Comparison of ENCODE assay signal across 23 cellular contexts in genomic region chr20:53769041-53769440, GRCh38.
DNase-seq lines count a peak whose midpoint lies in the region; ATAC-seq and TF ChIP-seq lines count a peak whose summit lies in the region.
"Had no signal": no experiment of that assay in that cellular context is flagged by ENCODE, and none has a peak within 500 bp of the region (broad histone marks: within the 10 kb centered on the region; RNA-seq: fewer than 3 reads in every experiment).

No MANE protein-coding gene starts in this region.

- H3K9me3 ChIP-seq in AG04450 (ENCODE audit: control insufficient read depth, insufficient read depth, low read length): no peaks in the 10 kb centered on the region
- no peaks in the 10 kb centered on the region for H3K9me3 ChIP-seq in HUES48 (ENCODE audit: control insufficient read depth, insufficient read depth, low read length)
- H3K9me3 ChIP-seq in iPS-20b (ENCODE audit: insufficient read depth, low read depth, low read length): no peaks in the 10 kb centered on the region
- H3K9me3 ChIP-seq: thoracic aorta had no signal

- H3K4me1 Mint-ChIP-seq in activated T-helper 17 cell treated with anti-CD3 and anti-CD28 coated beads, Interleukin-2, amount 50 U/mL, for 72 hours: no peaks in the 10 kb centered on the region

- TF ChIP-seq CTCF in AG04450 (IDR thresholded peaks at IDR 0.05; ENCODE audit: low read depth, low read length): no peak

- H3K9ac ChIP-seq in HUES48 (ENCODE audit: low read depth, low read length): no peak overlapping the region
- peak overlapping the region; percentile 8; the same call in 1 of the 2 replicates for H3K9ac ChIP-seq in iPS-20b (ENCODE audit: low read depth, low read length)

- no peak for ATAC-seq in activated T-helper 17 cell treated with anti-CD3 and anti-CD28 coated beads, Interleukin-2, amount 50 U/mL, for 72 hours (replicated peaks)
- no peak for ATAC-seq in GM21526 (IDR thresholded peaks at IDR 0.05; ENCODE audit: low FRiP score, unreplicated experiment)
- ATAC-seq: natural killer cell treated with Interleukin-12 subunit alpha and Interleukin-12 subunit beta and Interleukin-15 and Interleukin-18, amount 100 ng/mL, for 72 hours had no signal

- H3K4me1 ChIP-seq in HUES48 (ENCODE audit: control insufficient read depth, insufficient read depth, low read length) (peaks cover 31% of the 10 kb centered on the region), iPS-20b (ENCODE audit: insufficient read depth, low read length) (peaks cover 24% of the 10 kb centered on the region; the same call in 1 of the 2 replicates)

- no peak overlapping the region for H3K4me3 ChIP-seq in AG04450 (ENCODE audit: low read depth, low read length)
- H3K4me3 ChIP-seq in HUES48 (ENCODE audit: low read depth, low read length): no peak overlapping the region
- H3K4me3 ChIP-seq in iPS-20b (ENCODE audit: low read length): no peak overlapping the region
- H3K4me3 ChIP-seq: thoracic aorta had no signal

- no peaks in the 10 kb centered on the region for H3K36me3 Mint-ChIP-seq in activated T-helper 17 cell treated with anti-CD3 and anti-CD28 coated beads, Interleukin-2, amount 50 U/mL, for 72 hours (ENCODE audit: low read depth)
- H3K36me3 Mint-ChIP-seq: activated naive CD4-positive, alpha-beta T cell treated with anti-CD3 and anti-CD28 coated beads, Interleukin-2, amount 10 ng/mL, durations not matched to agents 7 days and 5 days; CD4-positive, alpha-beta memory T cell; natural killer cell treated with Interleukin-12 subunit alpha and Interleukin-12 subunit beta and Interleukin-15 and Interleukin-18, amount 100 ng/mL, for 72 hours had no signal

- H3K36me3 ChIP-seq in HUES48 (ENCODE audit: control insufficient read depth, insufficient read depth, low read length) (no peaks in the 10 kb centered on the region), iPS-20b (ENCODE audit: insufficient read depth, low read depth, low read length) (no peaks in the 10 kb centered on the region)
- H3K36me3 ChIP-seq: thoracic aorta had no signal

- no peaks in the 10 kb centered on the region for H3K9me3 Mint-ChIP-seq in activated T-helper 17 cell treated with anti-CD3 and anti-CD28 coated beads, Interleukin-2, amount 50 U/mL, for 72 hours
- H3K9me3 Mint-ChIP-seq: activated CD4-positive, alpha-beta memory T cell treated with anti-CD3 and anti-CD28 coated beads, Interleukin-2, amount 10 ng/mL, durations not matched to agents 7 days and 5 days; activated naive CD4-positive, alpha-beta T cell treated with anti-CD3 and anti-CD28 coated beads, Interleukin-2, amount 10 ng/mL, durations not matched to agents 7 days and 5 days; CD4-positive, alpha-beta memory T cell; natural killer cell treated with Interleukin-12 subunit alpha and Interleukin-12 subunit beta and Interleukin-15 and Interleukin-18, amount 100 ng/mL, for 72 hours had no signal

- no peak for DNase-seq in AG04450 (ENCODE audit: low read depth, low spot score)
- DNase-seq in stimulated activated CD4-positive, alpha-beta T cell treated with anti-CD3 and anti-CD28 coated beads, Interleukin-1b, Interleukin-23, amount 100 ng/mL, for 48 hours: no peak
- no peak for DNase-seq in NCI-H2107 treated with DMSO at 0.1 percent for 48 hours (lab: John Stamatoyannopoulos, UW; ENCODE audit: unreplicated experiment)
- DNase-seq in SW 1271 (lab: John Stamatoyannopoulos, UW): no peak
- DNase-seq: activated CD4-positive, alpha-beta memory T cell treated with anti-CD3 and anti-CD28 coated beads, Interleukin-2, amount 10 ng/mL, durations not matched to agents 7 days and 5 days; activated naive CD4-positive, alpha-beta T cell treated with anti-CD3 and anti-CD28 coated beads, Interleukin-2, amount 10 ng/mL, durations not matched to agents 7 days and 5 days; aorta; CD4-positive, alpha-beta memory T cell; KG1; MV-4-11; NCI-H187; NCI-H226; NCI-H82; OCI-M1; stimulated activated CD4-positive, alpha-beta T cell treated with anti-CD3 and anti-CD28 coated beads, Interleukin-2, amount 100 ng/mL, for 24 hours; stimulated activated naive CD4-positive, alpha-beta T cell had no signal

- CTCF ChIA-PET in AG04450 (lab: Charles Lee): interaction anchor here (0.9 to 1.4 kb wide), 3 partner anchors 48 to 170 kb away, joined by 3 read pairs; no protein-coding TSS in a partner anchor

- no peaks in the 10 kb centered on the region for H3K27me3 Mint-ChIP-seq in activated T-helper 17 cell treated with anti-CD3 and anti-CD28 coated beads, Interleukin-2, amount 50 U/mL, for 72 hours
- H3K27me3 Mint-ChIP-seq: activated CD4-positive, alpha-beta memory T cell treated with anti-CD3 and anti-CD28 coated beads, Interleukin-2, amount 10 ng/mL, durations not matched to agents 7 days and 5 days; CD4-positive, alpha-beta memory T cell; natural killer cell treated with Interleukin-12 subunit alpha and Interleukin-12 subunit beta and Interleukin-15 and Interleukin-18, amount 100 ng/mL, for 72 hours had no signal

- no peak overlapping the region for H3K4me3 Mint-ChIP-seq in activated T-helper 17 cell treated with anti-CD3 and anti-CD28 coated beads, Interleukin-2, amount 50 U/mL, for 72 hours
- H3K4me3 Mint-ChIP-seq: activated CD4-positive, alpha-beta memory T cell treated with anti-CD3 and anti-CD28 coated beads, Interleukin-2, amount 10 ng/mL, durations not matched to agents 7 days and 5 days; activated naive CD4-positive, alpha-beta T cell treated with anti-CD3 and anti-CD28 coated beads, Interleukin-2, amount 10 ng/mL, durations not matched to agents 7 days and 5 days; CD4-positive, alpha-beta memory T cell; natural killer cell treated with Interleukin-12 subunit alpha and Interleukin-12 subunit beta and Interleukin-15 and Interleukin-18, amount 100 ng/mL, for 72 hours had no signal

- POLR2A ChIA-PET in AG04450 (lab: Yijun Ruan, JAX): interaction anchor here (0.7 kb wide), 2 partner anchors 34 to 35 kb away, joined by 3 read pairs; no protein-coding TSS in a partner anchor

- H3K27ac ChIP-seq in AG04450 (ENCODE audit: low read depth, low read length) (peak overlapping the region; percentile 21), HUES48 (ENCODE audit: low read depth, low read length) (peak overlapping the region; percentile 69), iPS-20b (ENCODE audit: low read length) (no peak overlapping the region)
- H3K27ac ChIP-seq: HL-60, thoracic aorta had no signal

- H3K27ac Mint-ChIP-seq in activated T-helper 17 cell treated with anti-CD3 and anti-CD28 coated beads, Interleukin-2, amount 50 U/mL, for 72 hours: peak overlapping the region; percentile 21
- H3K27ac Mint-ChIP-seq: activated CD4-positive, alpha-beta memory T cell treated with anti-CD3 and anti-CD28 coated beads, Interleukin-2, amount 10 ng/mL, durations not matched to agents 7 days and 5 days; activated naive CD4-positive, alpha-beta T cell treated with anti-CD3 and anti-CD28 coated beads, Interleukin-2, amount 10 ng/mL, durations not matched to agents 7 days and 5 days had no signal

- no peaks in the 10 kb centered on the region for H3K27me3 ChIP-seq in AG04450 (ENCODE audit: control insufficient read depth, insufficient read depth, low read length)
- no peaks in the 10 kb centered on the region for H3K27me3 ChIP-seq in HUES48 (ENCODE audit: control insufficient read depth, insufficient read depth, low read length)
- H3K27me3 ChIP-seq in iPS-20b (ENCODE audit: insufficient read depth, low read length): no peaks in the 10 kb centered on the region
